2 cellular contexts compared by ENCODE assay signal in the genomic region with DNA sequence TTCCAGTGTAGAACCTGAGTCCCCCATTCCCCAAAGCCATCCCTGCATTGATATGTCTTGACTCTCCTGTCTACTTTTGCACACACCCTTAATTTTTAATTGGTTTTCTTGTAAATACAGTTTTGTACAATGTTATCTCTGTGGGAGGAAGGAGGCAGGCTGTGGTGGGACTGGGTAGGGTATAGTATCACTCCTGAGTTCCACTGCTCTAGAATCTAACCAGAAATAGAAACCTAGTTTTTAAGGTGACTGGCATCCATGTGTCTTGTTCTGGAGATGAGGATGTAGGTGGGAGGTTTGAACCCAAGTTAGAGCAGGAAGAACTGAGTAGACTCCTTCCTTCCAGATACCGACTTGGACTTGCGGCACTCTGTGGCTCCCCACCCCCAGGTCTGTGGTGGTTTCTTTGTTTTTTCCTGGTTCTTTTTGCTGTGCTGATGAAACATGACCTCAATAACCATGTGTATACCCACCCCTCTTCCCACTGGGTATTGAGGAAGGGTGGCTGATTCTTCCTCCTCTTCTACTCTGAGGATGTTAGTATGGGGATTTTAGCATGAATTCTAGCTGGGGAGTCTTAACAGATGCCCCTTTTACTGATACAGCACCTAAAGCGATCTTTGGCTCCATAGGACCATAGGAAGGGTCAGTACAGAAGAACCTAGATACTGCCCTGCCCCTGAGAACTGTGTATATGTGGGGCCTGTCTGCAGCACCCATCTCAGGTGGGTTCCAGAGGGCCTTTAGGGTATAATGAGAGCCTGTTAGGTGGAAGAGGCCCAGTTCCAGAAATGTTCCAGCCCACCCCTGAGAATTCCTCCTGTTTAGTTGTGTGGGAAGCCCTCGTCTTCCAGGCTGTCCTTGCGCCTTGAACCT.
TF ChIP-seq lines count a peak whose summit lies in the region.

No MANE protein-coding gene starts in this region.

TF ChIP-seq in SK-N-SH, 30 proteins besides CTCF, POLR2A, EP300 and RAD21 (continued from another document):
- TF ChIP-seq FOSL2 (IDR thresholded peaks at IDR 0.05; ENCODE audit: borderline replicate concordance, low read depth) (no peak), GABPA (IDR thresholded peaks at IDR 0.05; ENCODE audit: low read depth) (no peak)

TF ChIP-seq in SK-N-SH treated with all-trans-retinoic acid at 6 μM for 48 hours, 23 proteins besides CTCF, POLR2A, EP300 and RAD21 (continued from another document):
- TF ChIP-seq BACH2 (CRISPR knock-in tag; IDR thresholded peaks at IDR 0.05; ENCODE audit: borderline replicate concordance) (no peak), SNAI2 (CRISPR knock-in tag; IDR thresholded peaks at IDR 0.05) (no peak), ZNF70 (CRISPR knock-in tag; IDR thresholded peaks at IDR 0.05) (no peak), ZC3H10 (CRISPR knock-in tag; IDR thresholded peaks at IDR 0.05) (no peak), TCF4 (CRISPR knock-in tag; IDR thresholded peaks at IDR 0.05; ENCODE audit: borderline replicate concordance) (no peak), TOX (CRISPR knock-in tag; IDR thresholded peaks at IDR 0.05; ENCODE audit: borderline replicate concordance) (no peak), CSRNP3 (CRISPR knock-in tag; IDR thresholded peaks at IDR 0.05) (no peak), ISL1 (CRISPR knock-in tag; IDR thresholded peaks at IDR 0.05) (no peak)
- TF ChIP-seq, protein P1, sequence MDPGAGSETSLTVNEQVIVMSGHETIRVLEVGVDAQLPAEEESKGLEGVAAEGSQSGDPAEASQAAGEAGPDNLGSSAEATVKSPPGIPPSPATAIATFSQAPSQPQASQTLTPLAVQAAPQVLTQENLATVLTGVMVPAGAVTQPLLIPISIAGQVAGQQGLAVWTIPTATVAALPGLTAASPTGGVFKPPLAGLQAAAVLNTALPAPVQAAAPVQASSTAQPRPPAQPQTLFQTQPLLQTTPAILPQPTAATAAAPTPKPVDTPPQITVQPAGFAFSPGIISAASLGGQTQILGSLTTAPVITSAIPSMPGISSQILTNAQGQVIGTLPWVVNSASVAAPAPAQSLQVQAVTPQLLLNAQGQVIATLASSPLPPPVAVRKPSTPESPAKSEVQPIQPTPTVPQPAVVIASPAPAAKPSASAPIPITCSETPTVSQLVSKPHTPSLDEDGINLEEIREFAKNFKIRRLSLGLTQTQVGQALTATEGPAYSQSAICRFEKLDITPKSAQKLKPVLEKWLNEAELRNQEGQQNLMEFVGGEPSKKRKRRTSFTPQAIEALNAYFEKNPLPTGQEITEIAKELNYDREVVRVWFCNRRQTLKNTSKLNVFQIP (CRISPR knock-in tag; IDR thresholded peaks at IDR 0.05; ENCODE audit: borderline replicate concordance, low read depth) = no peak
- TF ChIP-seq, protein P2, sequence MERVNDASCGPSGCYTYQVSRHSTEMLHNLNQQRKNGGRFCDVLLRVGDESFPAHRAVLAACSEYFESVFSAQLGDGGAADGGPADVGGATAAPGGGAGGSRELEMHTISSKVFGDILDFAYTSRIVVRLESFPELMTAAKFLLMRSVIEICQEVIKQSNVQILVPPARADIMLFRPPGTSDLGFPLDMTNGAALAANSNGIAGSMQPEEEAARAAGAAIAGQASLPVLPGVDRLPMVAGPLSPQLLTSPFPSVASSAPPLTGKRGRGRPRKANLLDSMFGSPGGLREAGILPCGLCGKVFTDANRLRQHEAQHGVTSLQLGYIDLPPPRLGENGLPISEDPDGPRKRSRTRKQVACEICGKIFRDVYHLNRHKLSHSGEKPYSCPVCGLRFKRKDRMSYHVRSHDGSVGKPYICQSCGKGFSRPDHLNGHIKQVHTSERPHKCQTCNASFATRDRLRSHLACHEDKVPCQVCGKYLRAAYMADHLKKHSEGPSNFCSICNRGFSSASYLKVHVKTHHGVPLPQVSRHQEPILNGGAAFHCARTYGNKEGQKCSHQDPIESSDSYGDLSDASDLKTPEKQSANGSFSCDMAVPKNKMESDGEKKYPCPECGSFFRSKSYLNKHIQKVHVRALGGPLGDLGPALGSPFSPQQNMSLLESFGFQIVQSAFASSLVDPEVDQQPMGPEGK (CRISPR knock-in tag; IDR thresholded peaks at IDR 0.05; ENCODE audit: borderline replicate concordance) = no peak
- TF ChIP-seq, protein P3, sequence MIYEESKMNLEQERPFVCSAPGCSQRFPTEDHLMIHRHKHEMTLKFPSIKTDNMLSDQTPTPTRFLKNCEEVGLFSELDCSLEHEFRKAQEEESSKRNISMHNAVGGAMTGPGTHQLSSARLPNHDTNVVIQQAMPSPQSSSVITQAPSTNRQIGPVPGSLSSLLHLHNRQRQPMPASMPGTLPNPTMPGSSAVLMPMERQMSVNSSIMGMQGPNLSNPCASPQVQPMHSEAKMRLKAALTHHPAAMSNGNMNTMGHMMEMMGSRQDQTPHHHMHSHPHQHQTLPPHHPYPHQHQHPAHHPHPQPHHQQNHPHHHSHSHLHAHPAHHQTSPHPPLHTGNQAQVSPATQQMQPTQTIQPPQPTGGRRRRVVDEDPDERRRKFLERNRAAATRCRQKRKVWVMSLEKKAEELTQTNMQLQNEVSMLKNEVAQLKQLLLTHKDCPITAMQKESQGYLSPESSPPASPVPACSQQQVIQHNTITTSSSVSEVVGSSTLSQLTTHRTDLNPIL (CRISPR knock-in tag; IDR thresholded peaks at IDR 0.05; ENCODE audit: low read depth) = no peak
